In genomic region chr5:60517850-60518249, GRCh38 we compare ENCODE assay signal across 22 cellular contexts.
DNase-seq lines count a peak whose midpoint lies in the region; ATAC-seq, FAIRE-seq and TF ChIP-seq lines count a peak whose summit lies in the region.
"Had no signal": no experiment of that assay in that cellular context is flagged by ENCODE, and none has a peak within 500 bp of the region (broad histone marks: within the 10 kb centered on the region; RNA-seq: fewer than 3 reads in every experiment).

No MANE protein-coding gene starts in this region.

- TF ChIP-seq POLR2A in GM12878 (IDR thresholded peaks at IDR 0.05; ENCODE audit: low read depth, low read length) (no peak), sigmoid colon (IDR thresholded peaks at IDR 0.05) (no peak), vagina (IDR thresholded peaks at IDR 0.05) (no peak), body of pancreas (IDR thresholded peaks at IDR 0.05) (no peak)

- TF ChIP-seq EP300 in GM12878 (IDR thresholded peaks at IDR 0.05; ENCODE audit: borderline replicate concordance in 1 of 2, control insufficient read depth in 1 of 2, low read depth in 2 of 2, low read length in 2 of 2) (no peak), sigmoid colon (IDR thresholded peaks at IDR 0.05) (no peak)

- no TSS peak for BruUV-seq in GM12878 (replicated peaks; lab: Mats Ljungman, UMichigan)

- peak overlapping the region; percentile 8 to 26 for H3K18ac ChIP-seq in mesenchymal stem cell (ENCODE audit: low read depth in 1 of 2, low read length in 2 of 2)

- no peak overlapping the region for H2AK5ac ChIP-seq in mesenchymal stem cell (ENCODE audit: low read length, severe bottlenecking)

- SMC1A ChIA-PET in GM12878 (lab: Charles Lee; ENCODE audit: uncharacterized antibody, unreplicated experiment), result interaction anchor here (1.0 to 1.5 kb wide), 3 partner anchors 14 to 132 kb away, joined by 4 to 6 read pairs (median 4); no protein-coding TSS in a partner anchor

- H3K27ac ChIP-seq in GM12878 (ENCODE audit: control insufficient read depth, insufficient read depth), result no peak overlapping the region
- H3K27ac ChIP-seq in mesenchymal stem cell (ENCODE audit: low read length, poor library complexity, severe bottlenecking), result no peak overlapping the region
- H3K27ac ChIP-seq in sigmoid colon, result peak overlapping the region; percentile 69 to 85 (median 76)
- peak overlapping the region; percentile 37 for H3K27ac ChIP-seq in vagina
- H3K27ac ChIP-seq in body of pancreas, result no peak overlapping the region
- H3K27ac ChIP-seq: BLaER1 had no signal

- H3K9me3 ChIP-seq in GM12878 (replicated peaks; ENCODE audit: control insufficient read depth, insufficient read depth, low read length) (peaks cover 7% of the 10 kb centered on the region; the same call in 1 of the 3 replicates), mesenchymal stem cell (ENCODE audit: control insufficient read depth, low read length) (no peaks in the 10 kb centered on the region), sigmoid colon (no peaks in the 10 kb centered on the region), vagina (no peaks in the 10 kb centered on the region), body of pancreas (no peaks in the 10 kb centered on the region)
- H3K9me3 ChIP-seq: Caco-2, Peyer's patch had no signal

- peak overlapping the region; percentile 1 for H4K8ac ChIP-seq in mesenchymal stem cell (ENCODE audit: low read length)

- no peak for FAIRE-seq in GM12878 (lab: Jason Lieb, UNC)
- FAIRE-seq: G401.6, HTR-8/SVneo had no signal

- DNase-seq in GM12878 (ENCODE audit: low read depth, low spot score) (no peak), mesenchymal stem cell (no peak), sigmoid colon (no peak), vagina (ENCODE audit: extremely low spot score in 2 of 2) (no peak), DMS53 (lab: John Stamatoyannopoulos, UW) (no peak), body of pancreas (no peak)
- DNase-seq: Caco-2; CD4-positive, alpha-beta T cell; DMS153; KG1; NCI-H1092 treated with DMSO at 0.1 percent for 48 hours; NCI-H1436 treated with DMSO at 0.1 percent for 48 hours; NCI-H2029; NCI-H2227 treated with DMSO at 0.1 percent for 48 hours; NCI-H510A; NCI-H748 treated with DMSO at 0.1 percent for 48 hours; NK-92 treated with Interleukin-12 subunit alpha and Interleukin-12 subunit beta, amount 100 ng/mL, for 24 hours; Peyer's patch had no signal

- TF ChIP-seq CTCF in GM12878 (IDR thresholded peaks at IDR 0.05 in 2 of 3, conservative IDR thresholded peaks at IDR 0.05 in 1 of 3; ENCODE audit: control insufficient read depth in 2 of 3, extremely low read depth in 1 of 3, insufficient read depth in 1 of 3, low read depth in 3 of 3, low read length in 3 of 3) (no peak), sigmoid colon (IDR thresholded peaks at IDR 0.05) (no peak), vagina (IDR thresholded peaks at IDR 0.05) (no peak), body of pancreas (IDR thresholded peaks at IDR 0.05) (no peak)

- no peaks in the 10 kb centered on the region for H4K20me1 ChIP-seq in GM12878 (ENCODE audit: control insufficient read depth, insufficient read depth)
- H4K20me1 ChIP-seq: BLaER1 had no signal

- peaks cover 44% of the 10 kb centered on the region for H3K79me2 ChIP-seq in GM12878 (ENCODE audit: control insufficient read depth, insufficient read depth, low read length)

- CTCF ChIA-PET in GM12878 (lab: Yijun Ruan, JAX), result interaction anchor here (0.6 to 2.7 kb wide), 2 partner anchors 13 to 102 kb away, joined by 3 to 10 read pairs; no protein-coding TSS in a partner anchor

- no peak for TF ChIP-seq RAD21 in GM12878 (IDR thresholded peaks at IDR 0.05; ENCODE audit: insufficient read depth, low read depth, low read length)

- no peak overlapping the region for H3K23ac ChIP-seq in mesenchymal stem cell (ENCODE audit: low read length in 2 of 2)

- H3K79me1 ChIP-seq in mesenchymal stem cell (replicated peaks; ENCODE audit: low read length, poor library complexity, severe bottlenecking), result no peaks in the 10 kb centered on the region

- no peak overlapping the region for H4K91ac ChIP-seq in mesenchymal stem cell (ENCODE audit: low read length)

- in situ Hi-C loops in GM12878 (cut with MboI), result no loop called here

- H3K9ac ChIP-seq in GM12878 (ENCODE audit: control insufficient read depth, insufficient read depth, low read length) (no peak overlapping the region), mesenchymal stem cell (ENCODE audit: low read length) (no peak overlapping the region)
- H3K9ac ChIP-seq: BLaER1 had no signal

- intact Hi-C loops in GM12878 (cut with micrococcal nuclease; ENCODE audit: unreplicated experiment), result no loop called here
- intact Hi-C loops in sigmoid colon (cut with DNase I), result no loop called here
- intact Hi-C loops in vagina (cut with DNase I), result no loop called here
- intact Hi-C loops in body of pancreas (cut with DNase I), result no loop called here

- 100% methylated on average over 3 of the region's 3 CpGs for WGBS in GM12878 (ENCODE audit: insufficient coverage, insufficient replicate concordance, low lambda C conversion rate, missing lambda C conversion rate)
- 99% methylated on average over 3 of the region's 3 CpGs for WGBS in mesenchymal stem cell
- 94 to 98% methylated on average over 3 of the region's 3 CpGs for WGBS in sigmoid colon, 2 donors
- 92% methylated on average over 3 of the region's 3 CpGs; no CpG with 5 or more reads in 1 of the 2 donors for WGBS in body of pancreas, 2 donors

- peak overlapping the region in 1 of 2 experiments; percentile 97 for H3K14ac ChIP-seq in mesenchymal stem cell (ENCODE audit: low read length in 2 of 2)

- RAD21 ChIA-PET in GM12878 (lab: Charles Lee; ENCODE audit: unreplicated experiment), result interaction anchor here (1.3 kb wide), 1 partner anchor 13 kb away, joined by 4 read pairs; no protein-coding TSS in a partner anchor

- no peak overlapping the region for H3K4ac ChIP-seq in mesenchymal stem cell (ENCODE audit: low read depth in 1 of 2, low read length in 2 of 2)

- ATAC-seq in GM12878 (no peak), body of pancreas (no peak)
- ATAC-seq in activated CD4-positive, CD25-positive, alpha-beta regulatory T cell treated with anti-CD3 and anti-CD28 coated beads, Interleukin-2, amount 50 U/mL, for 24 hours, result no peak

- H2BK5ac ChIP-seq in mesenchymal stem cell (ENCODE audit: low read depth, low read length, poor library complexity, severe bottlenecking), result no peak overlapping the region

- H2BK15ac ChIP-seq in mesenchymal stem cell (ENCODE audit: low read depth, poor library complexity, severe bottlenecking), result no peak overlapping the region

- H3K4me2 ChIP-seq in GM12878 (ENCODE audit: control insufficient read depth, insufficient read depth) (peak overlapping the region; percentile 62), mesenchymal stem cell (ENCODE audit: low read length, poor library complexity, severe bottlenecking) (no peak overlapping the region)
- H3K4me2 ChIP-seq: BLaER1 had no signal

- H2AFZ ChIP-seq in GM12878 (ENCODE audit: control insufficient read depth, low read depth, low read length), result no peak overlapping the region
- no peak overlapping the region for H2AFZ ChIP-seq in mesenchymal stem cell (ENCODE audit: low read depth, low read length)

- H3K4me1 ChIP-seq in GM12878 (ENCODE audit: control insufficient read depth, insufficient read depth, low read length) (peaks cover 28% of the 10 kb centered on the region), mesenchymal stem cell (ENCODE audit: control insufficient read depth, insufficient read depth, low read depth, low read length) (no peaks in the 10 kb centered on the region), sigmoid colon (peaks cover 0 to 71% (median 58%) of the 10 kb centered on the region in 4 donors), vagina (no peaks in the 10 kb centered on the region), body of pancreas (peaks cover 14% of the 10 kb centered on the region)
- H3K4me1 ChIP-seq: Caco-2 had no signal

- H2BK120ac ChIP-seq in mesenchymal stem cell (ENCODE audit: low read depth, low read length), result no peak overlapping the region

- peak overlapping the region; percentile 1 to 45 for H2BK12ac ChIP-seq in mesenchymal stem cell (ENCODE audit: low read length in 2 of 2)

- peaks cover 0 to 2% of the 10 kb centered on the region in 2 experiments; a peak in 1 of 4 replicates for H3K36me3 ChIP-seq in GM12878 (ENCODE audit: control insufficient read depth in 2 of 2, insufficient read depth in 2 of 2, low read length in 1 of 2)
- no peaks in the 10 kb centered on the region for H3K36me3 ChIP-seq in mesenchymal stem cell (ENCODE audit: control insufficient read depth in 1 of 2, insufficient read depth in 2 of 2, low read depth in 1 of 2, low read length in 2 of 2)
- H3K36me3 ChIP-seq in sigmoid colon, result no peaks in the 10 kb centered on the region
- H3K36me3 ChIP-seq in vagina, result no peaks in the 10 kb centered on the region
- no peaks in the 10 kb centered on the region for H3K36me3 ChIP-seq in body of pancreas (replicated peaks in 1 of 2; ENCODE audit: insufficient read depth in 1 of 2, low read depth in 2 of 2)
- H3K36me3 ChIP-seq: Peyer's patch had no signal

- H3K27me3 ChIP-seq in GM12878 (replicated peaks in 1 of 2; ENCODE audit: control insufficient read depth in 2 of 2, insufficient read depth in 2 of 2, low read length in 1 of 2), result no peaks in the 10 kb centered on the region
- peaks cover 4% of the 10 kb centered on the region in 2 experiments for H3K27me3 ChIP-seq in mesenchymal stem cell (ENCODE audit: control insufficient read depth in 1 of 2, insufficient read depth in 1 of 2, low read length in 2 of 2)
- no peaks in the 10 kb centered on the region for H3K27me3 ChIP-seq in sigmoid colon
- no peaks in the 10 kb centered on the region for H3K27me3 ChIP-seq in vagina
- no peaks in the 10 kb centered on the region for H3K27me3 ChIP-seq in body of pancreas
- H3K27me3 ChIP-seq: BLaER1, Peyer's patch had no signal

- H3K4me3 ChIP-seq in GM12878, result peak overlapping the region; percentile 78; the same call in 1 of the 2 replicates
- H3K4me3 ChIP-seq in mesenchymal stem cell (ENCODE audit: insufficient read depth in 1 of 2, low read depth in 1 of 2, low read length in 2 of 2), result no peak overlapping the region
- no peak overlapping the region for H3K4me3 ChIP-seq in sigmoid colon
- H3K4me3 ChIP-seq in vagina, result no peak overlapping the region
- H3K4me3 ChIP-seq in body of pancreas, result no peak overlapping the region
- H3K4me3 ChIP-seq: BLaER1, Peyer's patch had no signal

- POLR2A ChIA-PET in GM12878 (lab: Charles Lee), result interaction anchor here (0.7 to 1.4 kb wide), 3 partner anchors 13 to 80 kb away, joined by 3 read pairs; no protein-coding TSS in a partner anchor

Comparison
In these comparisons a context has a peak if more than half of its experiments do, and no peak if none do; other contexts are left out.
1. H3K27ac ChIP-seq: peak in sigmoid colon (4 of 4) and vagina (single experiment); none in GM12878 (single experiment), mesenchymal stem cell (single experiment) and body of pancreas (0 of 4).